9 cellular contexts compared by ENCODE assay signal in genomic region chr14:95460647-95461478, GRCh38. TPM values are rescaled to one million over a fixed set of nuclear protein-coding genes. Genes with fewer than 3 reads are reported as not detected.
DNase-seq lines count a peak whose midpoint lies in the region; ATAC-seq, FAIRE-seq and TF ChIP-seq lines count a peak whose summit lies in the region.
"Had no signal": no experiment of that assay in that cellular context is flagged by ENCODE, and none has a peak within 500 bp of the region (broad histone marks: within the 10 kb centered on the region; RNA-seq: fewer than 3 reads in every experiment).

No MANE protein-coding gene starts in this region.

- H3K27me3 ChIP-seq in GM23338 (ENCODE audit: insufficient read depth) (no peaks in the 10 kb centered on the region), endothelial cell of umbilical vein (ENCODE audit: control insufficient read depth in 2 of 2, insufficient read depth in 2 of 2, low read length in 2 of 2) (no peaks in the 10 kb centered on the region)
- H3K27me3 ChIP-seq: Peyer's patch had no signal

- H3K36me3 Mint-ChIP-seq in GM23338 (ENCODE audit: low read depth), result no peaks in the 10 kb centered on the region

- H4K20me1 ChIP-seq in GM23338 (replicated peaks; ENCODE audit: insufficient read depth) (no peaks in the 10 kb centered on the region), endothelial cell of umbilical vein (replicated peaks; ENCODE audit: control insufficient read depth, extremely low read depth, insufficient read depth, low read length) (no peaks in the 10 kb centered on the region)

- peak overlapping the region; percentile 60 for H3K4me3 Mint-ChIP-seq in GM23338

- no peaks in the 10 kb centered on the region for H3K36me3 ChIP-seq in GM23338 (ENCODE audit: insufficient read depth)
- peaks cover 0 to 2% of the 10 kb centered on the region in 2 experiments for H3K36me3 ChIP-seq in endothelial cell of umbilical vein (ENCODE audit: control insufficient read depth in 2 of 2, extremely low read depth in 1 of 2, insufficient read depth in 2 of 2, low read length in 2 of 2)

- TF ChIP-seq CTCF in GM23338 (conservative IDR thresholded peaks at IDR 0.05; ENCODE audit: low read depth in 2 of 2), result no peak
- TF ChIP-seq CTCF in endothelial cell of umbilical vein (IDR thresholded peaks at IDR 0.05; ENCODE audit: extremely low read depth in 1 of 2, insufficient read depth in 1 of 2, low read depth in 1 of 2, low read length in 2 of 2), result no peak

- no peaks in the 10 kb centered on the region for H3K9me3 Mint-ChIP-seq in GM23338

- BruUV-seq in endothelial cell of umbilical vein (replicated peaks; lab: Mats Ljungman, UMichigan), result no TSS peak

- TF ChIP-seq POLR2A in endothelial cell of umbilical vein (IDR thresholded peaks at IDR 0.05; ENCODE audit: low read depth, low read length), result no peak

- no peaks in the 10 kb centered on the region for H3K9me1 ChIP-seq in endothelial cell of umbilical vein (replicated peaks; ENCODE audit: control insufficient read depth, extremely low read depth, insufficient read depth, low read length)

- no peaks in the 10 kb centered on the region for H3K79me2 ChIP-seq in GM23338 (replicated peaks; ENCODE audit: insufficient read depth)
- H3K79me2 ChIP-seq in endothelial cell of umbilical vein (ENCODE audit: control insufficient read depth, insufficient read depth, low read length), result no peaks in the 10 kb centered on the region

- dilution Hi-C loops in endothelial cell of umbilical vein (cut with MboI; ENCODE audit: extremely low pct_ligation_motif_present, low sequenced_read_pairs), result no loop called here

- intact Hi-C loops in endothelial cell of umbilical vein (cut with micrococcal nuclease), result loop anchor here (5.0 kb wide), 1 partner anchor 71 kb away; no protein-coding TSS in a partner anchor

- peak; percentile 24 for DNase-seq in GM23338 (ENCODE audit: low spot score)
- DNase-seq in NCI-H345 treated with DMSO at 0.1 percent for 48 hours (lab: John Stamatoyannopoulos, UW; ENCODE audit: unreplicated experiment), result peak; percentile 95
- peak; percentile 52 for DNase-seq in endothelial cell of umbilical vein (ENCODE audit: low read depth, low spot score)
- peak; percentile 78 for DNase-seq in occipital lobe (lab: John Stamatoyannopoulos, UW)

- no peaks in the 10 kb centered on the region for H3K9me3 ChIP-seq in endothelial cell of umbilical vein (replicated peaks; ENCODE audit: control insufficient read depth, insufficient read depth, low read length)
- H3K9me3 ChIP-seq: Peyer's patch had no signal

- POLR2A ChIA-PET in endothelial cell of umbilical vein (lab: Charles Lee), result no interaction called here

- no peak overlapping the region for H3K4me3 ChIP-seq in GM23338
- no peak overlapping the region for H3K4me3 ChIP-seq in endothelial cell of umbilical vein (replicated peaks in 1 of 3; ENCODE audit: insufficient read depth in 1 of 3, low read depth in 1 of 3, low read length in 3 of 3)
- H3K4me3 ChIP-seq: Peyer's patch had no signal

- no peaks in the 10 kb centered on the region for H3F3A ChIP-seq in GM23338 (replicated peaks; ENCODE audit: low read depth)

- H3K27ac ChIP-seq in GM23338 (ENCODE audit: low read depth) (no peak overlapping the region), endothelial cell of umbilical vein (ENCODE audit: insufficient read depth, low read depth, low read length) (no peak overlapping the region)
- H3K27ac ChIP-seq: Peyer's patch had no signal

- peaks cover 8% of the 10 kb centered on the region for H3K27me3 Mint-ChIP-seq in GM23338 (ENCODE audit: insufficient read depth, low read depth, poor library complexity)

- H3K4me1 ChIP-seq in GM23338 (ENCODE audit: insufficient read depth) (peaks cover 7% of the 10 kb centered on the region; the same call in 1 of the 2 replicates), endothelial cell of umbilical vein (ENCODE audit: control insufficient read depth, extremely low read depth, insufficient read depth, low read length) (peaks cover 24% of the 10 kb centered on the region)

- peak overlapping the region; percentile 55 for H3K4me2 ChIP-seq in GM23338
- no peak overlapping the region for H3K4me2 ChIP-seq in endothelial cell of umbilical vein (ENCODE audit: insufficient read depth, low read length)

- peak; percentile 83 for FAIRE-seq in endothelial cell of umbilical vein (lab: Jason Lieb, UNC)

- CTCF ChIA-PET in endothelial cell of umbilical vein (lab: Charles Lee), result interaction anchor here (0.7 to 4.7 kb wide), 5 partner anchors 8 to 66 kb away, joined by 3 to 40 read pairs (median 15); no protein-coding TSS in a partner anchor

- peak overlapping the region; percentile 36; the same call in 1 of the 2 replicates for H3K27ac Mint-ChIP-seq in GM23338

- H3K9ac ChIP-seq in endothelial cell of umbilical vein (replicated peaks; ENCODE audit: extremely low read depth, insufficient read depth, low read length), result no peak overlapping the region

- peak; percentile 62 for ATAC-seq in GM23338
- ATAC-seq in GM18873 (IDR thresholded peaks at IDR 0.05; ENCODE audit: low FRiP score, unreplicated experiment), result no peak
- no peak for ATAC-seq in HG03025 (IDR thresholded peaks at IDR 0.05; ENCODE audit: low FRiP score, unreplicated experiment)
- no peak for ATAC-seq in GM21529 (IDR thresholded peaks at IDR 0.05; ENCODE audit: unreplicated experiment)
- ATAC-seq in GM19324 (IDR thresholded peaks at IDR 0.05; ENCODE audit: low FRiP score, unreplicated experiment), result no peak

- H3K4me1 Mint-ChIP-seq in GM23338, result peaks cover 16% of the 10 kb centered on the region

- peak overlapping the region; percentile 81 for H2AFZ ChIP-seq in GM23338
- no peak overlapping the region for H2AFZ ChIP-seq in endothelial cell of umbilical vein (ENCODE audit: low read depth, low read length)

- no peaks in the 10 kb centered on the region for H3K9me2 ChIP-seq in GM23338 (ENCODE audit: insufficient read depth)

TF ChIP-seq in GM23338, 12 proteins besides CTCF, POLR2A, EP300 and RAD21 (continues in another document):
- TF ChIP-seq JUNB (IDR thresholded peaks at IDR 0.05; ENCODE audit: unreplicated experiment), result no peak
- TF ChIP-seq EZH2phosphoT487 (IDR thresholded peaks at IDR 0.05; ENCODE audit: unreplicated experiment), result no peak
- TF ChIP-seq NANOG (IDR thresholded peaks at IDR 0.05; ENCODE audit: borderline replicate concordance), result no peak
- no peak for TF ChIP-seq ZNF331 (CRISPR knock-in tag; IDR thresholded peaks at IDR 0.05; ENCODE audit: low read depth)
- no peak for TF ChIP-seq ZNF114 (CRISPR knock-in tag; IDR thresholded peaks at IDR 0.05)

TF ChIP-seq in endothelial cell of umbilical vein, 7 proteins besides CTCF, POLR2A, EP300 and RAD21:
- TF ChIP-seq POLR2AphosphoS5 (IDR thresholded peaks at IDR 0.05; ENCODE audit: insufficient read depth, low read depth, low read length), result no peak
- TF ChIP-seq EZH2 (IDR thresholded peaks at IDR 0.05; ENCODE audit: borderline replicate concordance, low read depth, low read length, severe bottlenecking), result no peak
- TF ChIP-seq GATA2 (IDR thresholded peaks at IDR 0.05; ENCODE audit: insufficient read depth, insufficient read length, low read depth, low read length), result no peak
- no peak for TF ChIP-seq MAX (IDR thresholded peaks at IDR 0.05; ENCODE audit: insufficient read depth, insufficient read length)
- no peak for TF ChIP-seq FOS (IDR thresholded peaks at IDR 0.05; ENCODE audit: borderline replicate concordance, insufficient read depth, low read length)
- no peak for TF ChIP-seq MYC (IDR thresholded peaks at IDR 0.05; ENCODE audit: low read depth, low read length)
- no peak for TF ChIP-seq JUN (IDR thresholded peaks at IDR 0.05; ENCODE audit: borderline replicate concordance, insufficient read depth, insufficient read length, low read depth)
TF ChIP-seq in endothelial cell of umbilical vein: peak in this region for 0.

RNA-seq across cellular contexts. Expression of gene SYNE3, which starts 55.6 kb away (rescaled TPM):
- total RNA-seq in GM23338 (2014; rRNA removed; shearing (Covaris generic)), result under 0.01 and 0.03 TPM in 2 replicates
- polyA plus RNA-seq in GM23338 (2016; fragmentation: Nextera tagmentation; extraction: Ambion mirVana) (0.02 TPM in 1 of 2 replicates, not detected in the other), endothelial cell of umbilical vein (2.6 and 3.0 TPM in 2 replicates)
- total RNA-seq in endothelial cell of umbilical vein (18.8 and 19.1 TPM in 2 replicates), occipital lobe (2.2 TPM)
- 2.8 and 3.1 TPM in 2 replicates for polyA plus RNA-seq in endothelial cell of umbilical vein (2011; cell fraction: cytosol; rRNA removed)
- 11.8 and 12.8 TPM in 2 replicates for polyA plus RNA-seq in endothelial cell of umbilical vein (2011; cell fraction: nucleus; rRNA removed)
- polyA plus RNA-seq in endothelial cell of umbilical vein (2012), result 2.7 and 3.3 TPM in 2 replicates
- 8.7 and 9.0 TPM in 2 replicates for polyA minus RNA-seq in endothelial cell of umbilical vein
- 0.20 TPM for polyA minus RNA-seq in endothelial cell of umbilical vein (2011; cell fraction: cytosol; rRNA and poly(A)+ RNA removed)
- polyA minus RNA-seq in endothelial cell of umbilical vein (2011; cell fraction: nucleus; rRNA and poly(A)+ RNA removed), result 11.5 and 12.4 TPM in 2 replicates

Comparison
In these comparisons a context has a peak if more than half of its experiments do, and no peak if none do; other contexts are left out.
1. DNase-seq: peak in every context shown above with its lines; median percentile 95 in NCI-H345 treated with DMSO at 0.1 percent for 48 hours; 78 in occipital lobe; 52 in endothelial cell of umbilical vein; 24 in GM23338.